16 cellular contexts compared by ENCODE assay signal in genomic region chr3:193771011-193771697, GRCh38.
"Had no signal": no experiment of that assay in that cellular context is flagged by ENCODE, and none has a peak within 500 bp of the region (broad histone marks: within the 10 kb centered on the region; RNA-seq: fewer than 3 reads in every experiment).

No MANE protein-coding gene starts in this region.

- ATAC-seq: gastroesophageal sphincter; left lung; naive thymus-derived CD4-positive, alpha-beta T cell had no signal

- H3K9me3 Mint-ChIP-seq: activated naive CD4-positive, alpha-beta T cell treated with anti-CD3 and anti-CD28 coated beads, Interleukin-2, amount 10 ng/mL, durations not matched to agents 7 days and 5 days; naive thymus-derived CD4-positive, alpha-beta T cell had no signal

- H3K36me3 Mint-ChIP-seq: activated naive CD4-positive, alpha-beta T cell treated with anti-CD3 and anti-CD28 coated beads, Interleukin-2, amount 10 ng/mL, durations not matched to agents 7 days and 5 days; naive thymus-derived CD4-positive, alpha-beta T cell had no signal

- H3K27me3 ChIP-seq: tibial nerve, vagina had no signal

- H3K4me1 ChIP-seq: gastroesophageal sphincter, left lung, tibial nerve, vagina had no signal

- H3K9me3 ChIP-seq: gastroesophageal sphincter, left lung, tibial nerve, vagina had no signal

- H3K36me3 ChIP-seq: gastroesophageal sphincter, left lung, tibial nerve, vagina had no signal

- H3K4me3 Mint-ChIP-seq: activated naive CD4-positive, alpha-beta T cell treated with anti-CD3 and anti-CD28 coated beads, Interleukin-2, amount 10 ng/mL, durations not matched to agents 7 days and 5 days; naive thymus-derived CD4-positive, alpha-beta T cell had no signal

- H3K27ac ChIP-seq: gastroesophageal sphincter, left lung, tibial nerve, vagina had no signal

- H3K27ac Mint-ChIP-seq: activated naive CD4-positive, alpha-beta T cell treated with anti-CD3 and anti-CD28 coated beads, Interleukin-2, amount 10 ng/mL, durations not matched to agents 7 days and 5 days; naive thymus-derived CD4-positive, alpha-beta T cell had no signal

- DNase-seq: activated CD4-positive, alpha-beta T cell treated with anti-CD3 and anti-CD28 coated beads, Interleukin-2, amount 50 U/mL, for 1 hour; activated CD4-positive, CD25-positive, alpha-beta regulatory T cell; activated naive CD4-positive, alpha-beta T cell treated with anti-CD3 and anti-CD28 coated beads, Interleukin-2, amount 10 ng/mL, durations not matched to agents 7 days and 5 days; islet precursor cell; left lung; mammary epithelial cell; naive thymus-derived CD4-positive, alpha-beta T cell; nucleus accumbens; small intestine; stimulated activated CD4-positive, alpha-beta T cell treated with anti-CD3 and anti-CD28 coated beads, Interleukin-4, amount 100 ng/mL, for 4 hours; stimulated activated CD8-positive, alpha-beta memory T cell treated with anti-CD3 and anti-CD28 coated beads, Interleukin-4, amount 100 ng/mL, for 48 hours; stimulated activated naive CD4-positive, alpha-beta T cell treated with Interleukin-2 at 50 U/mL for 16 hours; substantia nigra had no signal

- H3K4me3 ChIP-seq: gastroesophageal sphincter, left lung, tibial nerve, vagina had no signal
